In genomic region chr1:226211181-226211580, GRCh38 we compare ENCODE assay signal across 23 cellular contexts. TPM values are rescaled to one million over a fixed set of nuclear protein-coding genes. Genes with fewer than 3 reads are reported as not detected.
"Had no signal": no experiment of that assay in that cellular context is flagged by ENCODE, and none has a peak within 500 bp of the region (broad histone marks: within the 10 kb centered on the region; RNA-seq: fewer than 3 reads in every experiment).

No MANE protein-coding gene starts in this region.

- FAIRE-seq: urothelium cell line had no signal

- H3K9me3 ChIP-seq: esophagus muscularis mucosa, gastroesophageal sphincter, psoas muscle, right lobe of liver, suprapubic skin, thyroid gland had no signal

- H3K36me3 Mint-ChIP-seq: naive B cell; stimulated activated effector memory CD8-positive, alpha-beta T cell treated with anti-CD3 and anti-CD28 coated beads, Interleukin-12 subunit alpha, Interleukin-12 subunit beta, amount 100 ng/mL, for 72 hours; type B pancreatic cell had no signal

- H3K79me2 ChIP-seq: parathyroid adenoma had no signal

- H3K9me3 Mint-ChIP-seq: naive B cell; nephron; stimulated activated effector memory CD8-positive, alpha-beta T cell treated with anti-CD3 and anti-CD28 coated beads, Interleukin-12 subunit alpha, Interleukin-12 subunit beta, amount 100 ng/mL, for 72 hours; type B pancreatic cell had no signal

- H3K27ac Mint-ChIP-seq: naive B cell; nephron; stimulated activated effector memory CD8-positive, alpha-beta T cell treated with anti-CD3 and anti-CD28 coated beads, Interleukin-12 subunit alpha, Interleukin-12 subunit beta, amount 100 ng/mL, for 72 hours; type B pancreatic cell had no signal

- H3K4me3 Mint-ChIP-seq: naive B cell; nephron; stimulated activated effector memory CD8-positive, alpha-beta T cell treated with anti-CD3 and anti-CD28 coated beads, Interleukin-12 subunit alpha, Interleukin-12 subunit beta, amount 100 ng/mL, for 72 hours; type B pancreatic cell had no signal

- H3K4me1 ChIP-seq: gastroesophageal sphincter, parathyroid adenoma, psoas muscle, right lobe of liver, suprapubic skin, thyroid gland had no signal

- H3K27ac ChIP-seq: epithelial cell of prostate, esophagus muscularis mucosa, gastroesophageal sphincter, parathyroid adenoma, psoas muscle, right lobe of liver, suprapubic skin, thyroid gland had no signal

- ATAC-seq: gastroesophageal sphincter; left colon; left ventricle myocardium superior; psoas muscle; right lobe of liver; stimulated activated effector memory CD8-positive, alpha-beta T cell treated with anti-CD3 and anti-CD28 coated beads, Interleukin-12 subunit alpha, Interleukin-12 subunit beta, amount 100 ng/mL, for 72 hours; stimulated activated naive CD8-positive, alpha-beta T cell treated with anti-CD3 and anti-CD28 coated beads, Interleukin-15, Interleukin-2, amounts not matched to agents 100 U/mL and 50 U/mL, for 24 hours had no signal

- H3K27me3 Mint-ChIP-seq: naive B cell, type B pancreatic cell had no signal

- H3K27me3 ChIP-seq: esophagus muscularis mucosa, gastroesophageal sphincter, right lobe of liver, suprapubic skin, thyroid gland had no signal

- DNase-seq: effector memory CD4-positive, alpha-beta T cell; glutamatergic neuron; left colon; left ventricle myocardium superior; mesenchymal stem cell; naive B cell; psoas muscle; retina; right lobe of liver; stimulated activated CD4-positive, alpha-beta T cell treated with anti-CD3 and anti-CD28 coated beads, Interleukin-4, amount 100 ng/mL, for 1 hour; stimulated activated CD8-positive, alpha-beta memory T cell treated with anti-CD3 and anti-CD28 coated beads, Interleukin-4, amount 100 ng/mL, for 48 hours; stimulated activated naive CD8-positive, alpha-beta T cell treated with anti-CD3 and anti-CD28 coated beads, Interleukin-15, Interleukin-2, amounts not matched to agents 100 U/mL and 50 U/mL, for 24 hours; thyroid gland had no signal

- H3K9ac ChIP-seq: parathyroid adenoma had no signal

- H3K4me3 ChIP-seq: esophagus muscularis mucosa, gastroesophageal sphincter, lung, psoas muscle, right lobe of liver, suprapubic skin, thyroid gland had no signal

- H3K36me3 ChIP-seq: esophagus muscularis mucosa, gastroesophageal sphincter, right lobe of liver, suprapubic skin, thyroid gland had no signal

- H2AFZ ChIP-seq: parathyroid adenoma had no signal

- H3K4me1 Mint-ChIP-seq: stimulated activated effector memory CD8-positive, alpha-beta T cell treated with anti-CD3 and anti-CD28 coated beads, Interleukin-12 subunit alpha, Interleukin-12 subunit beta, amount 100 ng/mL, for 72 hours had no signal

RNA-seq across cellular contexts. Expression of gene MIXL1, which starts 12.3 kb away (rescaled TPM):
- total RNA-seq: esophagus muscularis mucosa, gastroesophageal sphincter, left ventricle myocardium superior, psoas muscle, thyroid gland had no signal
